7 cellular contexts compared by ENCODE assay signal in genomic region chr14:76264384-76264783, GRCh38.
"Had no signal": no experiment of that assay in that cellular context is flagged by ENCODE, and none has a peak within 500 bp of the region (broad histone marks: within the 10 kb centered on the region; RNA-seq: fewer than 3 reads in every experiment).

No MANE protein-coding gene starts in this region.

- H3K4me3 Mint-ChIP-seq: GM23338, HFFc6 had no signal

- DNase-seq: HFFc6, IMR-90 had no signal

- H3K4me3 ChIP-seq: GM23338, HAP-1 had no signal

- FAIRE-seq: H1, H54 had no signal

- H3K9me3 ChIP-seq: HAP-1 had no signal

- H3K36me3 ChIP-seq: HAP-1 had no signal

- H3K4me1 ChIP-seq: HAP-1 had no signal

- H3K27ac Mint-ChIP-seq: GM23338, HFFc6 had no signal

- ATAC-seq: GM23338, HCT116 had no signal

- H3K9me3 Mint-ChIP-seq: GM23338, HFFc6 had no signal
